29 cellular contexts compared by ENCODE assay signal in genomic region chr14:100611811-100612480, GRCh38. TPM values are rescaled to one million over a fixed set of nuclear protein-coding genes. Genes with fewer than 3 reads are reported as not detected.
"Had no signal": no experiment of that assay in that cellular context is flagged by ENCODE, and none has a peak within 500 bp of the region (broad histone marks: within the 10 kb centered on the region; RNA-seq: fewer than 3 reads in every experiment).

No MANE protein-coding gene starts in this region.

- H3K9me3 ChIP-seq: ascending aorta, left lung, lower lobe of right lung, neutrophil, ovary, psoas muscle, thoracic aorta, vagina had no signal

- H3K36me3 Mint-ChIP-seq: activated CD8-positive, alpha-beta memory T cell treated with anti-CD3 and anti-CD28 coated beads, Interleukin-2, amount 10 ng/mL, durations not matched to agents 7 days and 5 days; activated naive CD4-positive, alpha-beta T cell treated with anti-CD3 and anti-CD28 coated beads, Interleukin-2, amount 10 ng/mL, durations not matched to agents 7 days and 5 days; activated naive CD8-positive, alpha-beta T cell treated with anti-CD3 and anti-CD28 coated beads, Interleukin-2, amount 10 ng/mL, durations not matched to agents 7 days and 5 days; brain; type B pancreatic cell had no signal

- H3K27me3 ChIP-seq: ascending aorta, cardiac muscle cell, left lung, neutrophil, ovary, vagina had no signal

- H3K4me1 ChIP-seq: ascending aorta, left lung, lower lobe of right lung, psoas muscle, vagina had no signal

- H3K27ac ChIP-seq: ascending aorta, cardiac muscle cell, coronary artery, dorsolateral prefrontal cortex, left lung, lower lobe of right lung, neutrophil, ovary, psoas muscle, thoracic aorta, vagina had no signal

- H3K9me3 Mint-ChIP-seq: activated CD4-positive, alpha-beta T cell treated with anti-CD3 and anti-CD28 coated beads, Interleukin-2, amount 10 ng/mL, durations not matched to agents 24 days and 14 days; activated CD8-positive, alpha-beta T cell treated with anti-CD3 and anti-CD28 coated beads for 36 hours; activated naive CD4-positive, alpha-beta T cell treated with anti-CD3 and anti-CD28 coated beads, Interleukin-2, amount 10 ng/mL, durations not matched to agents 7 days and 5 days; activated naive CD8-positive, alpha-beta T cell treated with anti-CD3 and anti-CD28 coated beads, Interleukin-2, amount 10 ng/mL, durations not matched to agents 7 days and 5 days; brain; nephron progenitor cell; type B pancreatic cell had no signal

- H3K27ac Mint-ChIP-seq: activated CD4-positive, alpha-beta T cell treated with anti-CD3 and anti-CD28 coated beads, Interleukin-2, amount 10 ng/mL, durations not matched to agents 24 days and 14 days; activated CD8-positive, alpha-beta memory T cell treated with anti-CD3 and anti-CD28 coated beads, Interleukin-2, amount 10 ng/mL, durations not matched to agents 7 days and 5 days; activated CD8-positive, alpha-beta T cell treated with anti-CD3 and anti-CD28 coated beads for 36 hours; activated naive CD4-positive, alpha-beta T cell treated with anti-CD3 and anti-CD28 coated beads, Interleukin-2, amount 10 ng/mL, durations not matched to agents 7 days and 5 days; activated naive CD8-positive, alpha-beta T cell treated with anti-CD3 and anti-CD28 coated beads, Interleukin-2, amount 10 ng/mL, durations not matched to agents 7 days and 5 days; nephron progenitor cell; type B pancreatic cell had no signal

- H3K4me3 Mint-ChIP-seq: activated CD4-positive, alpha-beta T cell treated with anti-CD3 and anti-CD28 coated beads, Interleukin-2, amount 10 ng/mL, durations not matched to agents 24 days and 14 days; activated CD8-positive, alpha-beta memory T cell treated with anti-CD3 and anti-CD28 coated beads, Interleukin-2, amount 10 ng/mL, durations not matched to agents 7 days and 5 days; activated CD8-positive, alpha-beta T cell treated with anti-CD3 and anti-CD28 coated beads for 36 hours; activated naive CD4-positive, alpha-beta T cell treated with anti-CD3 and anti-CD28 coated beads, Interleukin-2, amount 10 ng/mL, durations not matched to agents 7 days and 5 days; activated naive CD8-positive, alpha-beta T cell treated with anti-CD3 and anti-CD28 coated beads, Interleukin-2, amount 10 ng/mL, durations not matched to agents 7 days and 5 days; brain; nephron progenitor cell; type B pancreatic cell had no signal

- ATAC-seq: activated CD8-positive, alpha-beta memory T cell treated with anti-CD3 and anti-CD28 coated beads, Interleukin-2, amount 10 ng/mL, durations not matched to agents 7 days and 5 days; activated CD8-positive, alpha-beta T cell treated with anti-CD3 and anti-CD28 coated beads for 36 hours; left lung; lower lobe of right lung; psoas muscle; stimulated activated naive CD8-positive, alpha-beta T cell treated with anti-CD3 and anti-CD28 coated beads, Interleukin-15, Interleukin-2, amounts not matched to agents 100 U/mL and 50 U/mL, for 24 hours had no signal

- H3K27me3 Mint-ChIP-seq: activated CD8-positive, alpha-beta T cell treated with anti-CD3 and anti-CD28 coated beads for 36 hours had no signal

- DNase-seq: activated CD4-positive, alpha-beta T cell treated with anti-CD3 and anti-CD28 coated beads, Interleukin-2, amount 10 ng/mL, durations not matched to agents 24 days and 14 days; activated CD4-positive, CD25-positive, alpha-beta regulatory T cell treated with anti-CD3 and anti-CD28 coated beads, Interleukin-2, amount 50 U/mL, for 72 hours; activated CD8-positive, alpha-beta memory T cell treated with anti-CD3 and anti-CD28 coated beads, Interleukin-2, amount 10 ng/mL, durations not matched to agents 7 days and 5 days; activated CD8-positive, alpha-beta T cell treated with anti-CD3 and anti-CD28 coated beads for 36 hours; activated gamma-delta T cell; activated naive CD4-positive, alpha-beta T cell treated with anti-CD3 and anti-CD28 coated beads, Interleukin-2, amount 10 ng/mL, durations not matched to agents 7 days and 5 days; activated naive CD8-positive, alpha-beta T cell treated with anti-CD3 and anti-CD28 coated beads, Interleukin-2, amount 10 ng/mL, durations not matched to agents 7 days and 5 days; cerebellar nuclear complex; effector memory CD4-positive, alpha-beta T cell; erythroblast; left lung; lower lobe of right lung; mesenchymal stem cell; nephron progenitor cell; psoas muscle; stimulated activated CD4-positive, alpha-beta T cell treated with anti-CD3 and anti-CD28 coated beads, Interleukin-2, amount 100 ng/mL, for 48 hours; stimulated activated naive CD8-positive, alpha-beta T cell treated with anti-CD3 and anti-CD28 coated beads, Interleukin-15, Interleukin-2, amounts not matched to agents 100 U/mL and 50 U/mL, for 24 hours; T-helper 2 cell had no signal

- H3K4me3 ChIP-seq: ascending aorta, cardiac muscle cell, coronary artery, dorsolateral prefrontal cortex, left lung, lower lobe of right lung, ovary, psoas muscle, thoracic aorta, vagina had no signal

- H3K36me3 ChIP-seq: ascending aorta, cardiac muscle cell, left lung, lower lobe of right lung, neutrophil, ovary, thoracic aorta, vagina had no signal

RNA-seq across cellular contexts. Expression of gene BEGAIN, which starts 24.7 kb away (rescaled TPM):
- total RNA-seq: cardiac muscle cell, fibroblast of villous mesenchyme had no signal
- polyA plus RNA-seq: cardiac muscle cell had no signal
